ENCODE assay signal across 33 cellular contexts in the genomic region with DNA sequence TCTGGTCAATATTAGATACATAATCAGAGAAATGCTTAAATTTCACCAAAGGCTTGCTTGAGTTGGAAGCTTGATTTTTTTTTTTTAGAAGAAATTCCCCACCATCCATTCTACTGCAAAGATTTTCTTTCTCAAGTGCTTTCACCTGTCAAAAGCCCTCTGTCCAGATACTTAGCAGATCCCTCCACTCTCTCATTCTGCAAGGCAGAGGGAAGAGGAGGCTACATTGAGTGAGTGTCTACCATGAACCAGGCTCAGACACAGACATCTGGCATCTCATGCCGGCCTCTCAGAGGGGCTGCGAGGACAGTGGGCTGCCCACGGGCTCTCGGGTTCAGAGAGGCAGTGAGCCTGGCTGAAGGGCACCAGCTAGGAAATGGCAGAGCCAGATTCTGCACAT.
"Had no signal": no experiment of that assay in that cellular context is flagged by ENCODE, and none has a peak within 500 bp of the region (broad histone marks: within the 10 kb centered on the region; RNA-seq: fewer than 3 reads in every experiment).

No MANE protein-coding gene starts in this region.

- H3K4me3 Mint-ChIP-seq: activated B cell treated with CpG ODN at 0.5 μM for 24 hours; activated CD4-positive, alpha-beta memory T cell treated with anti-CD3 and anti-CD28 coated beads for 36 hours; activated naive CD4-positive, alpha-beta T cell treated with anti-CD3 and anti-CD28 coated beads, Interleukin-2, amount 10 ng/mL, durations not matched to agents 7 days and 5 days; activated naive CD8-positive, alpha-beta T cell; activated naive CD8-positive, alpha-beta T cell treated with anti-CD3 and anti-CD28 coated beads, Interleukin-2, amount 50 U/mL, for 24 hours; IgD-negative memory B cell had no signal

- H3K27me3 Mint-ChIP-seq: activated B cell treated with CpG ODN at 0.5 μM for 24 hours; activated naive CD8-positive, alpha-beta T cell treated with anti-CD3 and anti-CD28 coated beads, Interleukin-2, amount 50 U/mL, for 24 hours had no signal

- H3K4me3 ChIP-seq: SK-N-MC had no signal

- H3K27ac ChIP-seq: brain microvascular endothelial cell, SK-N-MC, VCaP had no signal

- H3K27ac Mint-ChIP-seq: activated B cell treated with CpG ODN at 0.5 μM for 24 hours; activated CD4-positive, alpha-beta memory T cell treated with anti-CD3 and anti-CD28 coated beads for 36 hours; activated naive CD4-positive, alpha-beta T cell treated with anti-CD3 and anti-CD28 coated beads, Interleukin-2, amount 10 ng/mL, durations not matched to agents 7 days and 5 days; activated naive CD8-positive, alpha-beta T cell; activated naive CD8-positive, alpha-beta T cell treated with anti-CD3 and anti-CD28 coated beads, Interleukin-2, amount 50 U/mL, for 24 hours; IgD-negative memory B cell had no signal

- DNase-seq: activated B cell treated with CpG ODN at 0.5 μM for 24 hours; activated CD4-positive, alpha-beta memory T cell treated with anti-CD3 and anti-CD28 coated beads for 36 hours; activated CD4-positive, alpha-beta T cell treated with anti-CD3 and anti-CD28 coated beads for 4 hours; activated CD4-positive, alpha-beta T cell treated with anti-CD3 and anti-CD28 coated beads, Interleukin-2, amount 50 U/mL, for 1 hour; activated CD4-positive, CD25-positive, alpha-beta regulatory T cell treated with anti-CD3 and anti-CD28 coated beads, Interleukin-2, amount 50 U/mL, for 72 hours; activated CD8-positive, alpha-beta memory T cell treated with anti-CD3 and anti-CD28 coated beads, Interleukin-2, amount 50 U/mL, for 4 hours; activated effector memory CD4-positive, alpha-beta T cell treated with Interleukin-2 at 50 U/mL for 16 hours; activated naive CD4-positive, alpha-beta T cell treated with anti-CD3 and anti-CD28 coated beads, Interleukin-2, amount 10 ng/mL, durations not matched to agents 7 days and 5 days; activated naive CD8-positive, alpha-beta T cell treated with anti-CD3 and anti-CD28 coated beads, Interleukin-2, amount 50 U/mL, for 24 hours; activated T-cell treated with anti-CD3 and anti-CD28 coated beads for 4 hours; activated T-cell treated with anti-CD3 and anti-CD28 coated beads, Interleukin-2, amount 50 U/mL, for 48 hours; amniotic stem cell; aorta; Karpas-422; KBM-7; NCI-H1048; NCI-H1105 treated with DMSO at 0.1 percent for 48 hours; NCI-H1436; NCI-H1694; NCI-H1930; NCI-H2081 treated with DMSO at 0.1 percent for 48 hours; NCI-H345; NCI-H524 treated with DMSO at 0.1 percent for 48 hours; SW 1271; T-helper 1 cell; T-helper 2 cell; T-helper 9 cell had no signal

- H3K36me3 ChIP-seq: brain microvascular endothelial cell had no signal

- H3K9me3 Mint-ChIP-seq: activated B cell treated with CpG ODN at 0.5 μM for 24 hours; activated CD4-positive, alpha-beta memory T cell treated with anti-CD3 and anti-CD28 coated beads for 36 hours; activated naive CD4-positive, alpha-beta T cell treated with anti-CD3 and anti-CD28 coated beads, Interleukin-2, amount 10 ng/mL, durations not matched to agents 7 days and 5 days; activated naive CD8-positive, alpha-beta T cell treated with anti-CD3 and anti-CD28 coated beads, Interleukin-2, amount 50 U/mL, for 24 hours had no signal

- H3K27me3 ChIP-seq: brain microvascular endothelial cell had no signal

- H3K36me3 Mint-ChIP-seq: activated CD4-positive, alpha-beta memory T cell treated with anti-CD3 and anti-CD28 coated beads for 36 hours; activated naive CD4-positive, alpha-beta T cell treated with anti-CD3 and anti-CD28 coated beads, Interleukin-2, amount 10 ng/mL, durations not matched to agents 7 days and 5 days; activated naive CD8-positive, alpha-beta T cell; IgD-negative memory B cell had no signal

- ATAC-seq: activated naive CD8-positive, alpha-beta T cell treated with anti-CD3 and anti-CD28 coated beads, Interleukin-2, amount 50 U/mL, for 24 hours; Panc1 had no signal

- H3K4me1 Mint-ChIP-seq: activated B cell treated with CpG ODN at 0.5 μM for 24 hours; activated naive CD4-positive, alpha-beta T cell treated with anti-CD3 and anti-CD28 coated beads, Interleukin-2, amount 10 ng/mL, durations not matched to agents 7 days and 5 days; activated naive CD8-positive, alpha-beta T cell treated with anti-CD3 and anti-CD28 coated beads, Interleukin-2, amount 50 U/mL, for 24 hours; IgD-negative memory B cell had no signal
